8 cellular contexts compared by ENCODE assay signal in genomic region chr3:16897254-16897926, GRCh38. TPM values are rescaled to one million over a fixed set of nuclear protein-coding genes. Genes with fewer than 3 reads are reported as not detected.
DNase-seq lines count a peak whose midpoint lies in the region; ATAC-seq and FAIRE-seq lines count a peak whose summit lies in the region.

No MANE protein-coding gene starts in this region.

- no peak overlapping the region for H2BK5ac ChIP-seq in neuronal stem cell (ENCODE audit: low read length)

- H3K36me3 Mint-ChIP-seq in activated naive CD8-positive, alpha-beta T cell, result no peaks in the 10 kb centered on the region

- H3K27ac Mint-ChIP-seq in activated naive CD8-positive, alpha-beta T cell, result peak overlapping the region; percentile 89

- no peak overlapping the region for H2AFZ ChIP-seq in neuronal stem cell (ENCODE audit: low read length)

- no peak overlapping the region for H2BK12ac ChIP-seq in neuronal stem cell (ENCODE audit: low read length)

- H3K4ac ChIP-seq in neuronal stem cell (ENCODE audit: low read length), result no peak overlapping the region

- H3K27me3 ChIP-seq in small intestine (ENCODE audit: control insufficient read depth in 2 of 2, insufficient read depth in 2 of 2, low read length in 2 of 2), result no peaks in the 10 kb centered on the region
- no peaks in the 10 kb centered on the region for H3K27me3 ChIP-seq in neuronal stem cell (ENCODE audit: control insufficient read depth in 3 of 3, insufficient read depth in 3 of 3, low read depth in 1 of 3, low read length in 3 of 3)

- H3K27ac ChIP-seq in small intestine (ENCODE audit: low read depth in 1 of 2, low read length in 1 of 2) (no peak overlapping the region), neuronal stem cell (replicated peaks; ENCODE audit: low read length) (no peak overlapping the region)

- 12 to 44% (median 23%) methylated on average over 11 of the region's 11 CpGs for WGBS in small intestine, 3 donors
- WGBS in neuronal stem cell (ENCODE audit: extremely low coverage in 2 of 2, insufficient read length in 2 of 2, insufficient replicate concordance in 1 of 2), 2 donors, result no CpG with 5 or more reads among the region's 11 CpGs

- H2AK5ac ChIP-seq in neuronal stem cell (ENCODE audit: low read depth, low read length), result no peak overlapping the region

- H3K9ac ChIP-seq in neuronal stem cell (ENCODE audit: low read depth, low read length, poor library complexity), result no peak overlapping the region

- H3K9me3 ChIP-seq in small intestine (ENCODE audit: control insufficient read depth, low read depth) (no peaks in the 10 kb centered on the region), neuronal stem cell (replicated peaks in 1 of 2; ENCODE audit: control insufficient read depth in 2 of 2, insufficient read depth in 1 of 2, low read depth in 1 of 2, low read length in 2 of 2) (peaks cover 0 to 8% of the 10 kb centered on the region in 2 donors)

- no peak overlapping the region for H3K23ac ChIP-seq in neuronal stem cell (ENCODE audit: low read depth, low read length, poor library complexity)

- H3K36me3 ChIP-seq in small intestine (ENCODE audit: control insufficient read depth in 2 of 2, insufficient read depth in 2 of 2, low read length in 2 of 2) (no peaks in the 10 kb centered on the region), neuronal stem cell (replicated peaks in 1 of 2; ENCODE audit: control insufficient read depth in 2 of 2, insufficient read depth in 2 of 2, low read length in 2 of 2) (no peaks in the 10 kb centered on the region)

- H3K4me3 ChIP-seq in GM08714 (ENCODE audit: low read length), result peak overlapping the region; percentile 46; the same call in 1 of the 2 replicates
- peak overlapping the region in 1 of 2 donors; percentile 46 for H3K4me3 ChIP-seq in small intestine (ENCODE audit: low read depth in 1 of 2, low read length in 2 of 2)
- H3K4me3 ChIP-seq in neuronal stem cell (ENCODE audit: low read length in 2 of 2), result no peak overlapping the region

- H2BK15ac ChIP-seq in neuronal stem cell (ENCODE audit: low read length), result no peak overlapping the region

- H3K18ac ChIP-seq in neuronal stem cell (ENCODE audit: low read length), result no peak overlapping the region

- no peak for FAIRE-seq in small intestine (lab: Jason Lieb, UNC)

- H3K79me1 ChIP-seq in neuronal stem cell (ENCODE audit: low read depth, low read length), result no peaks in the 10 kb centered on the region

- DNase-seq in small intestine, result peak; percentile 67
- no peak for DNase-seq in neuronal stem cell (ENCODE audit: low spot score)
- DNase-seq in GM03348 (ENCODE audit: low spot score), result no peak
- no peak for DNase-seq in ecto neural progenitor cell (ENCODE audit: low spot score)

- no peaks in the 10 kb centered on the region for H3K27me3 Mint-ChIP-seq in activated naive CD8-positive, alpha-beta T cell

- peaks cover 87% of the 10 kb centered on the region for H3K4me1 Mint-ChIP-seq in activated naive CD8-positive, alpha-beta T cell (ENCODE audit: low read depth)

- H3K4me1 ChIP-seq in small intestine (ENCODE audit: control insufficient read depth in 2 of 2, insufficient read depth in 1 of 2, low read depth in 1 of 2, low read length in 1 of 2) (peaks cover 21 to 22% of the 10 kb centered on the region in 2 donors), neuronal stem cell (ENCODE audit: control insufficient read depth in 2 of 2, insufficient read depth in 1 of 2, low read depth in 1 of 2, low read length in 2 of 2) (peaks cover 0 to 2% of the 10 kb centered on the region in 2 donors)

- peak overlapping the region; percentile 36 for H3K4me3 Mint-ChIP-seq in activated naive CD8-positive, alpha-beta T cell

- no peak overlapping the region for H3K14ac ChIP-seq in neuronal stem cell (ENCODE audit: low read length)

- H4K91ac ChIP-seq in neuronal stem cell (ENCODE audit: low read depth, low read length, poor library complexity), result no peak overlapping the region

- ATAC-seq in GM21367 (IDR thresholded peaks at IDR 0.05; ENCODE audit: unreplicated experiment) (peak; percentile 64), HG03575 (IDR thresholded peaks at IDR 0.05; ENCODE audit: extremely low read depth, insufficient number of reproducible peaks, low FRiP score, unreplicated experiment) (peak; percentile 58)

- H4K8ac ChIP-seq in neuronal stem cell (ENCODE audit: low read depth, low read length), result no peak overlapping the region

- H3K4me2 ChIP-seq in neuronal stem cell (ENCODE audit: insufficient read depth, low read length, poor library complexity, severe bottlenecking), result no peak overlapping the region

- H3K9me3 Mint-ChIP-seq in activated naive CD8-positive, alpha-beta T cell (ENCODE audit: low read depth), result no peaks in the 10 kb centered on the region

- no peak overlapping the region for H2BK120ac ChIP-seq in neuronal stem cell (ENCODE audit: low read depth, low read length)

RNA-seq across cellular contexts. Expression of gene PLCL2, which starts 12.6 kb away (rescaled TPM):
- 10 to 100 TPM in 1 of 3 donors, 1 to 10 TPM in 2; 4.0 to 14.3 (median 6.5) TPM for polyA plus RNA-seq in small intestine
- polyA plus RNA-seq in neuronal stem cell (2013, experiment 1 of 2), result 3.1 TPM
- polyA plus RNA-seq in neuronal stem cell (2013, experiment 2 of 2), result 3.1 TPM
